Comparison of ENCODE assay signal across 8 cellular contexts in genomic region chr6:44387346-44388134, GRCh38. TPM values are rescaled to one million over a fixed set of nuclear protein-coding genes. Genes with fewer than 3 reads are reported as not detected.
DNase-seq lines count a peak whose midpoint lies in the region; ATAC-seq and TF ChIP-seq lines count a peak whose summit lies in the region.

CDC5L (plus strand) TSS chr6:44387706; CDS start chr6:44387824, 118 bp downstream.

- peak within 1 kb of the TSS; percentile 99 for H3K4me3 Mint-ChIP-seq in activated naive CD8-positive, alpha-beta T cell

- no peaks in the 10 kb centered on the region for H3K9me3 ChIP-seq in testis

- peak within 1 kb of the TSS; percentile 99 for H3K27ac Mint-ChIP-seq in activated naive CD8-positive, alpha-beta T cell

- intact Hi-C loops in testis (cut with DNase I; ENCODE audit: low total_unique reads): no loop called here

- no peaks in the 10 kb centered on the region for H3K36me3 ChIP-seq in testis (ENCODE audit: low read depth, missing control alignments)

- DNase-seq in NCI-H1105 (lab: John Stamatoyannopoulos, UW) (peak; percentile 97), SKM-1 treated with dmso at 0.1 percent for 144 hours (lab: John Stamatoyannopoulos, UW; ENCODE audit: unreplicated experiment) (peak; percentile 98), glomerular visceral epithelial cell (ENCODE audit: extremely low spot score) (peak; percentile 98), omental fat pad (ENCODE audit: low spot score) (peak; percentile 88), testis (peak; percentile 96)

- H3K27ac ChIP-seq in testis: peak within 1 kb of the TSS; percentile 95 to 99

- peaks cover 20% of the 10 kb centered on the region for H3K4me1 ChIP-seq in testis

- H3K9me3 Mint-ChIP-seq in activated naive CD8-positive, alpha-beta T cell (ENCODE audit: low read depth): no peaks in the 10 kb centered on the region

- H3K4me3 ChIP-seq in GM08714 (ENCODE audit: low read length): peak within 1 kb of the TSS; percentile 100
- peak within 1 kb of the TSS; percentile 83 to 90 for H3K4me3 ChIP-seq in testis

- TF ChIP-seq CTCF in omental fat pad (IDR thresholded peaks at IDR 0.05): no peak
- TF ChIP-seq CTCF in testis (IDR thresholded peaks at IDR 0.05): no peak

- H3K4me1 Mint-ChIP-seq in activated naive CD8-positive, alpha-beta T cell (ENCODE audit: low read depth): peaks cover 47% of the 10 kb centered on the region

- H3K36me3 Mint-ChIP-seq in activated naive CD8-positive, alpha-beta T cell: peaks cover 12% of the 10 kb centered on the region

- no peaks in the 10 kb centered on the region for H3K27me3 ChIP-seq in testis

- ATAC-seq in HG02610 (IDR thresholded peaks at IDR 0.05; ENCODE audit: unreplicated experiment) (peak; percentile 91), omental fat pad (ENCODE audit: low FRiP score) (peak; percentile 75)

- TF ChIP-seq POLR2A in testis (IDR thresholded peaks at IDR 0.05): peak; percentile 70

- WGBS in testis, 2 donors: 1% methylated on average over 30 to 56 of the region's 56 CpGs

- H3K27me3 Mint-ChIP-seq in activated naive CD8-positive, alpha-beta T cell: no peaks in the 10 kb centered on the region

RNA-seq across cellular contexts. Expression of gene CDC5L, which starts in this region (rescaled TPM):
- total RNA-seq in omental fat pad (10 to 100 TPM; 14.6 to 21.4 (median 17.3) TPM), testis (10 to 100 TPM; 20.3 to 20.5 TPM)
- polyA plus RNA-seq in testis (ENCODE audit: insufficient read depth, low read depth, low replicate concordance): 19.7 TPM

Comparison
In these comparisons a context has a peak if more than half of its experiments do, and no peak if none do; other contexts are left out.
1. Peak in every context shown above with its lines: DNase-seq, ATAC-seq, H3K4me3 ChIP-seq and H3K27ac ChIP-seq.